ENCODE assay signal across 23 cellular contexts in genomic region chr3:69445498-69445897, GRCh38. TPM values are rescaled to one million over a fixed set of nuclear protein-coding genes. Genes with fewer than 3 reads are reported as not detected.
DNase-seq lines count a peak whose midpoint lies in the region; ATAC-seq, FAIRE-seq and TF ChIP-seq lines count a peak whose summit lies in the region.
"Had no signal": no experiment of that assay in that cellular context is flagged by ENCODE, and none has a peak within 500 bp of the region (broad histone marks: within the 10 kb centered on the region; RNA-seq: fewer than 3 reads in every experiment).

No MANE protein-coding gene starts in this region.

- H3K9ac ChIP-seq in astrocyte (ENCODE audit: low read length) = no peak overlapping the region
- H3K9ac ChIP-seq in smooth muscle cell (ENCODE audit: low read depth) = no peak overlapping the region

- WGBS in smooth muscle cell (ENCODE audit: low lambda C conversion rate) = 53% methylated on average over 3 of the region's 3 CpGs

- H3K27me3 ChIP-seq in astrocyte (ENCODE audit: insufficient read depth, low read length) (no peaks in the 10 kb centered on the region), lower lobe of right lung (ENCODE audit: low read depth) (no peaks in the 10 kb centered on the region), smooth muscle cell (ENCODE audit: low read depth) (no peaks in the 10 kb centered on the region)
- H3K27me3 ChIP-seq: neutrophil had no signal

- CTCF ChIA-PET in HEK293 (lab: Yijun Ruan, JAX) = no interaction called here

- H2AFZ ChIP-seq in astrocyte (ENCODE audit: low read depth, low read length) (no peak overlapping the region), smooth muscle cell (ENCODE audit: low read depth) (peak overlapping the region; percentile 61)

- H3K27me3 Mint-ChIP-seq in astrocyte (ENCODE audit: low read depth, unreplicated experiment) = no peaks in the 10 kb centered on the region

- no peaks in the 10 kb centered on the region for H3K36me3 Mint-ChIP-seq in astrocyte (ENCODE audit: low read depth, unreplicated experiment)
- H3K36me3 Mint-ChIP-seq: brain; CD4-positive, alpha-beta memory T cell had no signal

- peaks cover 2% of the 10 kb centered on the region for H3K9me3 Mint-ChIP-seq in astrocyte (ENCODE audit: unreplicated experiment)
- H3K9me3 Mint-ChIP-seq: CD4-positive, alpha-beta memory T cell had no signal

- H3K36me3 ChIP-seq in HEK293 (ENCODE audit: control insufficient read depth in 2 of 2, insufficient read depth in 1 of 2, low read length in 2 of 2) (no peaks in the 10 kb centered on the region), astrocyte (ENCODE audit: insufficient read depth, low read length) (no peaks in the 10 kb centered on the region), lower lobe of right lung (no peaks in the 10 kb centered on the region), smooth muscle cell (ENCODE audit: low read depth) (no peaks in the 10 kb centered on the region)
- H3K36me3 ChIP-seq: neutrophil had no signal

- H4K20me1 ChIP-seq in astrocyte (ENCODE audit: insufficient read depth, low read length) (no peaks in the 10 kb centered on the region), smooth muscle cell (ENCODE audit: low read depth) (no peaks in the 10 kb centered on the region)

- H3K4me1 ChIP-seq in HEK293 (ENCODE audit: control insufficient read depth, insufficient read depth, low read length) = no peaks in the 10 kb centered on the region
- no peaks in the 10 kb centered on the region for H3K4me1 ChIP-seq in astrocyte (ENCODE audit: insufficient read depth, low read length)
- H3K4me1 ChIP-seq in lower lobe of right lung = no peaks in the 10 kb centered on the region
- H3K4me1 ChIP-seq in smooth muscle cell (ENCODE audit: low read depth) = peaks cover 9% of the 10 kb centered on the region

- no peak for ATAC-seq in lower lobe of right lung
- ATAC-seq in GM21390 (IDR thresholded peaks at IDR 0.05; ENCODE audit: unreplicated experiment) = no peak
- ATAC-seq: SK-N-SH treated with all-trans-retinoic acid at 6 μM for 48 hours, WTC11 had no signal

- H3K4me3 ChIP-seq in HEK293 (ENCODE audit: low read depth, low read length) (no peak overlapping the region), astrocyte (ENCODE audit: insufficient read depth, low read depth, low read length) (no peak overlapping the region), lower lobe of right lung (peak overlapping the region; percentile 20), smooth muscle cell (peak overlapping the region; percentile 45)

- peak overlapping the region; percentile 73 for H3K4me2 ChIP-seq in astrocyte (ENCODE audit: low read length)
- H3K4me2 ChIP-seq in smooth muscle cell = peak overlapping the region; percentile 86

- no peaks in the 10 kb centered on the region for H3K79me2 ChIP-seq in astrocyte (ENCODE audit: insufficient read depth, low read length)
- no peaks in the 10 kb centered on the region for H3K79me2 ChIP-seq in smooth muscle cell (ENCODE audit: low read depth)

- H3K4me1 Mint-ChIP-seq in astrocyte (ENCODE audit: low read depth, unreplicated experiment) = peaks cover 10% of the 10 kb centered on the region
- H3K4me1 Mint-ChIP-seq: CD4-positive, alpha-beta memory T cell had no signal

- no peak for FAIRE-seq in astrocyte (lab: Jason Lieb, UNC)

- TF ChIP-seq CTCF in HEK293 (tag by site-specific recombination; IDR thresholded peaks at IDR 0.05) = no peak
- TF ChIP-seq CTCF in astrocyte (IDR thresholded peaks at IDR 0.05; ENCODE audit: insufficient read depth, low read depth, low read length) = no peak
- no peak for TF ChIP-seq CTCF in lower lobe of right lung (IDR thresholded peaks at IDR 0.05)
- TF ChIP-seq CTCF in smooth muscle cell (IDR thresholded peaks at IDR 0.05; ENCODE audit: borderline replicate concordance, insufficient read depth, poor library complexity, severe bottlenecking) = no peak

- intact Hi-C loops in lower lobe of right lung (cut with DNase I) = no loop called here

- H3F3A ChIP-seq in smooth muscle cell (ENCODE audit: low read depth) = peaks cover 28% of the 10 kb centered on the region

- POLR2A ChIA-PET in HEK293 (lab: Yijun Ruan, JAX) = no interaction called here

- DNase-seq in astrocyte (ENCODE audit: low read depth) (no peak), lower lobe of right lung (no peak), smooth muscle cell (lab: John Stamatoyannopoulos, UW; ENCODE audit: unreplicated experiment) (no peak), NCI-H1694 treated with DMSO at 0.1 percent for 48 hours (lab: John Stamatoyannopoulos, UW) (no peak), OCI-M2 (lab: John Stamatoyannopoulos, UW; ENCODE audit: unreplicated experiment) (no peak)
- DNase-seq: activated CD4-positive, alpha-beta T cell treated with anti-CD3 and anti-CD28 coated beads, Interleukin-2, amount 50 U/mL, for 4 hours; activated CD8-positive, alpha-beta memory T cell treated with anti-CD3 and anti-CD28 coated beads, Interleukin-2, amount 50 U/mL, for 48 hours; activated effector memory CD4-positive, alpha-beta T cell treated with Interleukin-2 at 50 U/mL for 16 hours; CD4-positive, alpha-beta memory T cell; cortex of kidney; DMS 273 treated with DMSO at 0.1 percent for 48 hours; H7; NCI-H1417 treated with DMSO at 0.1 percent for 48 hours; NCI-H524; stimulated activated CD4-positive, alpha-beta T cell treated with anti-CD3 and anti-CD28 coated beads, Interleukin-15, amount 100 ng/mL, for 24 hours; stimulated activated CD8-positive, alpha-beta memory T cell treated with anti-CD3 and anti-CD28 coated beads, Interleukin-4, amount 100 ng/mL, for 48 hours had no signal

- H3K4me3 Mint-ChIP-seq in astrocyte (ENCODE audit: unreplicated experiment) = no peak overlapping the region
- H3K4me3 Mint-ChIP-seq: brain; CD4-positive, alpha-beta memory T cell; WTC11 had no signal

- H3K9me3 ChIP-seq in HEK293 (ENCODE audit: control insufficient read depth, insufficient read depth, low read depth, low read length) (no peaks in the 10 kb centered on the region), astrocyte (ENCODE audit: insufficient read depth, low read depth, low read length) (no peaks in the 10 kb centered on the region), lower lobe of right lung (no peaks in the 10 kb centered on the region), smooth muscle cell (replicated peaks; ENCODE audit: low read depth) (no peaks in the 10 kb centered on the region)
- H3K9me3 ChIP-seq: neutrophil had no signal

- no peak overlapping the region for H3K27ac Mint-ChIP-seq in astrocyte (ENCODE audit: unreplicated experiment)
- H3K27ac Mint-ChIP-seq: CD4-positive, alpha-beta memory T cell; WTC11 had no signal

- no peak overlapping the region for H3K27ac ChIP-seq in HEK293 (ENCODE audit: extremely low read depth, low read depth, low read length)
- no peak overlapping the region for H3K27ac ChIP-seq in astrocyte (ENCODE audit: low read depth, low read length)
- no peak overlapping the region for H3K27ac ChIP-seq in lower lobe of right lung
- H3K27ac ChIP-seq in smooth muscle cell (ENCODE audit: low read depth) = peak overlapping the region; percentile 82
- H3K27ac ChIP-seq: HL-60, neutrophil had no signal

TF ChIP-seq in HEK293, 187 proteins besides CTCF, POLR2A, EP300 and RAD21:
- TF ChIP-seq ZFP69B (tag by site-specific recombination; IDR thresholded peaks at IDR 0.05) (no peak), PRDM10 (tag by site-specific recombination; IDR thresholded peaks at IDR 0.05) (peak; percentile 17; the same call in 1 of the 2 replicates)

RNA-seq across cellular contexts. Expression of gene FRMD4B, which starts 59.6 kb away (rescaled TPM):
- 9.2 and 9.9 TPM in 2 replicates for total RNA-seq in astrocyte
- 62.4 TPM for total RNA-seq in lower lobe of right lung
- total RNA-seq in smooth muscle cell = 20.0 and 24.3 TPM in 2 replicates
- 3.7 and 7.5 TPM in 2 replicates for polyA plus RNA-seq in smooth muscle cell

Comparison
In these comparisons a context has a peak if more than half of its experiments do, and no peak if none do; other contexts are left out.
1. H3K4me3 ChIP-seq: peak in lower lobe of right lung (single experiment) and smooth muscle cell (single experiment); none in HEK293 (single experiment) and astrocyte (single experiment).